In genomic region chr5:172688735-172689572, GRCh38 we compare ENCODE assay signal across 9 cellular contexts. TPM values are rescaled to one million over a fixed set of nuclear protein-coding genes. Genes with fewer than 3 reads are reported as not detected.
DNase-seq lines count a peak whose midpoint lies in the region; ATAC-seq, FAIRE-seq and TF ChIP-seq lines count a peak whose summit lies in the region.
"Had no signal": no experiment of that assay in that cellular context is flagged by ENCODE, and none has a peak within 500 bp of the region (broad histone marks: within the 10 kb centered on the region; RNA-seq: fewer than 3 reads in every experiment).

No MANE protein-coding gene starts in this region.

- DNase-seq in CD4-positive, alpha-beta memory T cell, result peak in 2 of 5 donors; percentile 26 to 28
- DNase-seq in GM12878 (ENCODE audit: low read depth, low spot score) (no peak), NCI-H1417 (lab: John Stamatoyannopoulos, UW) (no peak), NCI-H2081 (lab: John Stamatoyannopoulos, UW) (no peak)
- DNase-seq in naive thymus-derived CD4-positive, alpha-beta T cell, result peak in 8 of 9 donors; percentile 38 to 62 (median 48)

- H3K79me2 ChIP-seq in GM12878 (ENCODE audit: control insufficient read depth, insufficient read depth, low read length), result no peaks in the 10 kb centered on the region

- FAIRE-seq in GM12878 (lab: Jason Lieb, UNC), result no peak
- FAIRE-seq: G401.6 had no signal

- peak overlapping the region; percentile 57 for H2AFZ ChIP-seq in GM12878 (ENCODE audit: control insufficient read depth, low read depth, low read length)

- H3K36me3 Mint-ChIP-seq in CD4-positive, alpha-beta memory T cell, result no peaks in the 10 kb centered on the region
- no peaks in the 10 kb centered on the region for H3K36me3 Mint-ChIP-seq in naive thymus-derived CD4-positive, alpha-beta T cell

- H3K4me1 Mint-ChIP-seq in CD4-positive, alpha-beta memory T cell, result peaks cover 1 to 20% (median 9%) of the 10 kb centered on the region in 4 donors
- H3K4me1 Mint-ChIP-seq in naive thymus-derived CD4-positive, alpha-beta T cell, result peaks cover 9 to 21% (median 16%) of the 10 kb centered on the region in 7 donors

- H3K27me3 Mint-ChIP-seq in CD4-positive, alpha-beta memory T cell, result no peaks in the 10 kb centered on the region
- H3K27me3 Mint-ChIP-seq in naive thymus-derived CD4-positive, alpha-beta T cell, result peaks cover 0 to 9% (median 0%) of the 10 kb centered on the region in 5 donors

- no peak for TF ChIP-seq RAD21 in GM12878 (IDR thresholded peaks at IDR 0.05; ENCODE audit: insufficient read depth, low read depth, low read length)

- intact Hi-C loops in CD4-positive, alpha-beta memory T cell (cut with micrococcal nuclease), result no loop called here
- intact Hi-C loops in GM12878 (cut with micrococcal nuclease; ENCODE audit: unreplicated experiment), result no loop called here
- intact Hi-C loops in naive thymus-derived CD4-positive, alpha-beta T cell (cut with micrococcal nuclease), result loop anchor here (5.0 to 10.0 kb wide), 2 partner anchors 47 to 684 kb away; partner anchors contain the start of genes FBXW11 (in 1 of the 2) and NEURL1B (in 1 of the 2)

- H3K4me3 Mint-ChIP-seq in CD4-positive, alpha-beta memory T cell, result peak overlapping the region in 2 of 8 donors; percentile 8 to 21
- H3K4me3 Mint-ChIP-seq in naive thymus-derived CD4-positive, alpha-beta T cell, result peak overlapping the region in 1 of 10 donors; percentile 17

- H3K4me3 ChIP-seq in CD4-positive, alpha-beta memory T cell (ENCODE audit: low read length in 2 of 2), result no peak overlapping the region
- H3K4me3 ChIP-seq in GM12878, result no peak overlapping the region
- H3K4me3 ChIP-seq in naive thymus-derived CD4-positive, alpha-beta T cell (ENCODE audit: low read length), result no peak overlapping the region

- RAD21 ChIA-PET in GM12878 (lab: Charles Lee; ENCODE audit: unreplicated experiment), result interaction anchor here (1.1 kb wide), 1 partner anchor 8 kb away, joined by 3 read pairs; no protein-coding TSS in a partner anchor

- SMC1A ChIA-PET in GM12878 (lab: Charles Lee; ENCODE audit: uncharacterized antibody, unreplicated experiment), result interaction anchor here (0.8 kb wide), 1 partner anchor 21 kb away, joined by 3 read pairs; no protein-coding TSS in a partner anchor

- no TSS peak for BruUV-seq in GM12878 (replicated peaks; lab: Mats Ljungman, UMichigan)

- WGBS in GM12878 (ENCODE audit: insufficient coverage, insufficient replicate concordance, low lambda C conversion rate, missing lambda C conversion rate), result 50% methylated on average over 16 of the region's 16 CpGs

- ATAC-seq in GM12878 (peak; percentile 42; the same call in 1 of the 3 replicates), GM21619 (IDR thresholded peaks at IDR 0.05; ENCODE audit: unreplicated experiment) (no peak), HG03378 (IDR thresholded peaks at IDR 0.05; ENCODE audit: unreplicated experiment) (no peak)
- ATAC-seq in naive thymus-derived CD4-positive, alpha-beta T cell, result peak; percentile 68

- H3K4me2 ChIP-seq in GM12878 (ENCODE audit: control insufficient read depth, insufficient read depth), result no peak overlapping the region

- no peaks in the 10 kb centered on the region for H4K20me1 ChIP-seq in GM12878 (ENCODE audit: control insufficient read depth, insufficient read depth)

- in situ Hi-C loops in GM12878 (cut with MboI), result no loop called here

- CTCF ChIA-PET in CD4-positive, alpha-beta memory T cell (lab: Charles Lee; ENCODE audit: partially characterized antibody), result interaction anchor here (8.5 kb wide), 1 partner anchor 8 kb away, joined by 58 read pairs; no protein-coding TSS in a partner anchor
- CTCF ChIA-PET in GM12878 (lab: Yijun Ruan, JAX), result interaction anchor here (0.7 to 1.0 kb wide), 2 partner anchors 10 to 26 kb away, joined by 3 read pairs; no protein-coding TSS in a partner anchor
- CTCF ChIA-PET in naive thymus-derived CD4-positive, alpha-beta T cell (lab: Charles Lee), result interaction anchor here (0.5 to 1.6 kb wide), 5 partner anchors 8 to 237 kb away, joined by 3 to 10 read pairs (median 4); no protein-coding TSS in a partner anchor

- H3K27me3 ChIP-seq in CD4-positive, alpha-beta memory T cell (ENCODE audit: insufficient read depth, low read length), result no peaks in the 10 kb centered on the region
- no peaks in the 10 kb centered on the region for H3K27me3 ChIP-seq in GM12878 (replicated peaks in 1 of 2; ENCODE audit: control insufficient read depth in 2 of 2, insufficient read depth in 2 of 2, low read length in 1 of 2)
- H3K27me3 ChIP-seq in naive thymus-derived CD4-positive, alpha-beta T cell (ENCODE audit: control insufficient read depth in 2 of 2, insufficient read depth in 2 of 2, low read length in 2 of 2), result no peaks in the 10 kb centered on the region

- peak overlapping the region in 5 of 7 donors; percentile 35 to 87 (median 78) for H3K27ac Mint-ChIP-seq in CD4-positive, alpha-beta memory T cell
- peak overlapping the region; percentile 73 to 91 (median 85) for H3K27ac Mint-ChIP-seq in naive thymus-derived CD4-positive, alpha-beta T cell

- no peak for TF ChIP-seq EP300 in GM12878 (IDR thresholded peaks at IDR 0.05; ENCODE audit: borderline replicate concordance in 1 of 2, control insufficient read depth in 1 of 2, low read depth in 2 of 2, low read length in 2 of 2)

- POLR2A ChIA-PET in CD4-positive, alpha-beta memory T cell (lab: Charles Lee; ENCODE audit: partially characterized antibody), result interaction anchor here (1.6 kb wide), 1 partner anchor 8 kb away, joined by 5 read pairs; no protein-coding TSS in a partner anchor
- POLR2A ChIA-PET in GM12878 (lab: Charles Lee), result no interaction called here
- POLR2A ChIA-PET in naive thymus-derived CD4-positive, alpha-beta T cell (lab: Charles Lee), result interaction anchor here (0.7 to 1.3 kb wide), 3 partner anchors 8 to 297 kb away, joined by 3 to 4 read pairs (median 4); no protein-coding TSS in a partner anchor

- H3K27ac ChIP-seq in CD4-positive, alpha-beta memory T cell (ENCODE audit: low read depth, low read length), result no peak overlapping the region
- H3K27ac ChIP-seq in KOPT-K1 (ENCODE audit: low read depth, low read length, poor library complexity, severe bottlenecking) (peak overlapping the region; percentile 97), GM12878 (ENCODE audit: control insufficient read depth, insufficient read depth) (no peak overlapping the region)
- H3K27ac ChIP-seq in naive thymus-derived CD4-positive, alpha-beta T cell (ENCODE audit: low read depth, low read length), result peak overlapping the region; percentile 64

- no peak; the same call in 1 of the 2 replicates for TF ChIP-seq POLR2A in GM12878 (IDR thresholded peaks at IDR 0.05; ENCODE audit: low read depth, low read length)

- H3K9me3 ChIP-seq in CD4-positive, alpha-beta memory T cell (ENCODE audit: control insufficient read depth in 1 of 2, low read length in 2 of 2), result no peaks in the 10 kb centered on the region
- no peaks in the 10 kb centered on the region for H3K9me3 ChIP-seq in KOPT-K1 (ENCODE audit: insufficient read depth, low read length, poor library complexity, severe bottlenecking)
- H3K9me3 ChIP-seq in GM12878 (replicated peaks; ENCODE audit: control insufficient read depth, insufficient read depth, low read length), result no peaks in the 10 kb centered on the region
- H3K9me3 ChIP-seq in naive thymus-derived CD4-positive, alpha-beta T cell (ENCODE audit: control insufficient read depth in 2 of 3, low read length in 3 of 3), result no peaks in the 10 kb centered on the region

- TF ChIP-seq CTCF in GM12878 (IDR thresholded peaks at IDR 0.05 in 2 of 3, conservative IDR thresholded peaks at IDR 0.05 in 1 of 3; ENCODE audit: control insufficient read depth in 2 of 3, extremely low read depth in 1 of 3, insufficient read depth in 1 of 3, low read depth in 3 of 3, low read length in 3 of 3), result no peak

- H3K36me3 ChIP-seq in CD4-positive, alpha-beta memory T cell (ENCODE audit: insufficient read depth, low read length), result no peaks in the 10 kb centered on the region
- H3K36me3 ChIP-seq in KOPT-K1 (ENCODE audit: insufficient read depth, low read length) (no peaks in the 10 kb centered on the region), GM12878 (ENCODE audit: control insufficient read depth in 2 of 2, insufficient read depth in 2 of 2, low read length in 1 of 2) (no peaks in the 10 kb centered on the region)
- H3K36me3 ChIP-seq in naive thymus-derived CD4-positive, alpha-beta T cell (ENCODE audit: control insufficient read depth in 2 of 3, insufficient read depth in 3 of 3, low read length in 3 of 3), result no peaks in the 10 kb centered on the region

- H3K9me3 Mint-ChIP-seq in CD4-positive, alpha-beta memory T cell, result no peaks in the 10 kb centered on the region
- H3K9me3 Mint-ChIP-seq in naive thymus-derived CD4-positive, alpha-beta T cell, result no peaks in the 10 kb centered on the region

- H3K4me1 ChIP-seq in CD4-positive, alpha-beta memory T cell (ENCODE audit: insufficient read depth, low read length), result peaks cover 11% of the 10 kb centered on the region
- H3K4me1 ChIP-seq in GM12878 (ENCODE audit: control insufficient read depth, insufficient read depth, low read length), result peaks cover 30% of the 10 kb centered on the region
- H3K4me1 ChIP-seq in naive thymus-derived CD4-positive, alpha-beta T cell (ENCODE audit: control insufficient read depth in 2 of 2, insufficient read depth in 2 of 2, low read length in 2 of 2), result peaks cover 0 to 14% of the 10 kb centered on the region in 2 donors

- no peak overlapping the region for H3K9ac ChIP-seq in GM12878 (ENCODE audit: control insufficient read depth, insufficient read depth, low read length)

RNA-seq across cellular contexts. Expression of gene NEURL1B, which starts 47.9 kb away (rescaled TPM):
- total RNA-seq in CD4-positive, alpha-beta memory T cell, result under 1 TPM; 0.08 to 0.20 TPM
- under 1 TPM in 1 of 2 donors, not detected in 1; 0.02 TPM for polyA plus RNA-seq in CD4-positive, alpha-beta memory T cell
- 0.12 and 0.21 TPM in 2 replicates for total RNA-seq in GM12878 (2013; cell fraction: nucleolus; rRNA removed)
- total RNA-seq in GM12878 (2014; rRNA removed), result 0.05 and 0.28 TPM in 2 replicates
- 0.04 and 0.05 TPM in 2 replicates for total RNA-seq in GM12878 (2014; rRNA removed; fragmentation: Illumina TruSeq; extraction: Trizol)
- 0.16 and 0.26 TPM in 2 replicates for total RNA-seq in GM12878 (2021)
- 0.07 TPM for polyA plus RNA-seq in GM12878 (2011; ENCODE audit: low read depth)
- 0.03 and 0.05 TPM in 2 replicates for polyA plus RNA-seq in GM12878 (2011; rRNA removed)
- polyA plus RNA-seq in GM12878 (2011; cell fraction: cytosol; rRNA removed), result 0.06 and 0.08 TPM in 2 replicates
- 0.16 and 0.20 TPM in 2 replicates for polyA plus RNA-seq in GM12878 (2011; cell fraction: nucleus; rRNA removed)
- polyA plus RNA-seq in GM12878 (2012), result 0.07 and 0.12 TPM in 2 replicates
- 0.04 TPM in 1 of 2 replicates, not detected in the other for polyA plus RNA-seq in GM12878 (2014; fragmentation: Illumina TruSeq; extraction: Trizol)
- polyA plus RNA-seq in GM12878 (2014; fragmentation: Nextera tagmentation; extraction: Ambion mirVana), result not detected
- polyA plus RNA-seq in GM12878 (2014; rRNA removed), result 0.05 TPM in 2 replicates
- polyA plus RNA-seq in GM12878 (2016; fragmentation: Nextera tagmentation; extraction: Ambion mirVana), result not detected
- 0.05 and 0.07 TPM in 2 replicates for polyA minus RNA-seq in GM12878 (2011; rRNA and poly(A)+ RNA removed)
- polyA minus RNA-seq in GM12878 (2011; cell fraction: cytosol; rRNA and poly(A)+ RNA removed), result not detected in 2 replicates
- 0.12 and 0.19 TPM in 2 replicates for polyA minus RNA-seq in GM12878 (2011; cell fraction: nucleus; rRNA and poly(A)+ RNA removed)
- 1 to 10 TPM in 1 of 5 experiments, under 1 TPM in 4; 0.05 to 3.4 (median 0.34) TPM for total RNA-seq in naive thymus-derived CD4-positive, alpha-beta T cell
- polyA plus RNA-seq in naive thymus-derived CD4-positive, alpha-beta T cell, result under 1 TPM in 1 of 2 donors, not detected in 1; 0.11 TPM

Comparison
In these comparisons a context has a peak if more than half of its experiments do, and no peak if none do; other contexts are left out.
1. DNase-seq: peak in naive thymus-derived CD4-positive, alpha-beta T cell (8 of 9); none in GM12878 (single experiment), NCI-H1417 (0 of 3) and NCI-H2081 (0 of 2).
2. H3K27ac ChIP-seq: peak in KOPT-K1 (single experiment) and naive thymus-derived CD4-positive, alpha-beta T cell (single experiment); none in CD4-positive, alpha-beta memory T cell (single experiment) and GM12878 (single experiment).
3. ATAC-seq: peak in GM12878 (single experiment) and naive thymus-derived CD4-positive, alpha-beta T cell (single experiment); none in GM21619 (single experiment) and HG03378 (single experiment).
4. intact Hi-C loops: an anchor here in naive thymus-derived CD4-positive, alpha-beta T cell (5.0 to 10.0 kb wide); none called in CD4-positive, alpha-beta memory T cell and GM12878.